ENCODE assay signal across 26 cellular contexts in genomic region chr1:29836626-29837305, GRCh38.
DNase-seq lines count a peak whose midpoint lies in the region; ATAC-seq, FAIRE-seq and TF ChIP-seq lines count a peak whose summit lies in the region.
"Had no signal": no experiment of that assay in that cellular context is flagged by ENCODE, and none has a peak within 500 bp of the region (broad histone marks: within the 10 kb centered on the region; RNA-seq: fewer than 3 reads in every experiment).

No MANE protein-coding gene starts in this region.

- H3K9me3 ChIP-seq in right atrium auricular region: peaks cover 0 to 1% of the 10 kb centered on the region in 2 donors
- H3K9me3 ChIP-seq in heart right ventricle: peaks cover 0 to 11% (median 0%) of the 10 kb centered on the region in 11 donors
- H3K9me3 ChIP-seq in small intestine (ENCODE audit: control insufficient read depth, low read depth): no peaks in the 10 kb centered on the region
- H3K9me3 ChIP-seq: MG63 had no signal

- DNase-seq in right atrium auricular region (ENCODE audit: low spot score): peak; percentile 44
- DNase-seq in heart right ventricle: no peak
- peak; percentile 27 for DNase-seq in activated CD8-positive, alpha-beta memory T cell treated with anti-CD3 and anti-CD28 coated beads, Interleukin-2, amount 10 ng/mL, durations not matched to agents 7 days and 5 days
- DNase-seq in left kidney (ENCODE audit: low read depth, low spot score): peak; percentile 47
- no peak for DNase-seq in stimulated activated effector memory CD8-positive, alpha-beta T cell treated with anti-CD3 and anti-CD28 coated beads, Interleukin-12 subunit alpha, Interleukin-12 subunit beta, amount 100 ng/mL, for 72 hours (ENCODE audit: low spot score in 2 of 2)
- DNase-seq in activated effector memory CD4-positive, alpha-beta T cell treated with anti-CD3 and anti-CD28 coated beads, Interleukin-2, amount 50 U/mL, for 16 hours: no peak
- DNase-seq in COLO829 (ENCODE audit: low spot score): no peak
- no peak for DNase-seq in small intestine
- DNase-seq: Calu3; CD4-positive, alpha-beta memory T cell; DMS53; H7; Karpas-422; MG63; NCI-H1092 treated with DMSO at 0.1 percent for 48 hours; NCI-H146; NCI-H2029 treated with DMSO at 0.1 percent for 48 hours; NCI-H2171 treated with DMSO at 0.1 percent for 48 hours; NCI-H82; PC-3; RPMI8226; SHP77 treated with DMSO at 0.1 percent for 48 hours had no signal

- H3K4me1 ChIP-seq in right atrium auricular region (no peaks in the 10 kb centered on the region), heart right ventricle (no peaks in the 10 kb centered on the region), small intestine (ENCODE audit: control insufficient read depth in 2 of 2, insufficient read depth in 1 of 2, low read depth in 1 of 2, low read length in 1 of 2) (no peaks in the 10 kb centered on the region)
- H3K4me1 ChIP-seq: A549 had no signal

- FAIRE-seq in small intestine (lab: Jason Lieb, UNC): no peak
- FAIRE-seq: A549, GM12891 had no signal

- H3K36me3 ChIP-seq in right atrium auricular region (no peaks in the 10 kb centered on the region), heart right ventricle (no peaks in the 10 kb centered on the region), small intestine (ENCODE audit: control insufficient read depth in 2 of 2, insufficient read depth in 2 of 2, low read length in 2 of 2) (no peaks in the 10 kb centered on the region)
- H3K36me3 ChIP-seq: MG63 had no signal

- CTCF ChIA-PET in activated CD8-positive, alpha-beta memory T cell treated with anti-CD3 and anti-CD28 coated beads, Interleukin-2, amount 10 ng/mL, durations not matched to agents 7 days and 5 days (lab: Charles Lee): no interaction called here

- TF ChIP-seq CTCF in right atrium auricular region (IDR thresholded peaks at IDR 0.05) (no peak), heart right ventricle (IDR thresholded peaks at IDR 0.05) (no peak)

- H3K4me3 ChIP-seq in right atrium auricular region: no peak overlapping the region
- no peak overlapping the region for H3K4me3 ChIP-seq in heart right ventricle
- H3K4me3 ChIP-seq in small intestine (ENCODE audit: low read depth in 1 of 2, low read length in 2 of 2): no peak overlapping the region
- H3K4me3 ChIP-seq: A549, MG63 had no signal

- H3K27ac ChIP-seq in right atrium auricular region (no peak overlapping the region), heart right ventricle (no peak overlapping the region), small intestine (ENCODE audit: low read depth in 1 of 2, low read length in 1 of 2) (no peak overlapping the region)
- H3K27ac ChIP-seq: A549 had no signal

- peaks cover 3% of the 10 kb centered on the region for H3K27me3 Mint-ChIP-seq in activated CD8-positive, alpha-beta memory T cell treated with anti-CD3 and anti-CD28 coated beads, Interleukin-2, amount 10 ng/mL, durations not matched to agents 7 days and 5 days

- intact Hi-C loops in heart right ventricle (cut with DNase I): no loop called here

- H3K4me3 Mint-ChIP-seq in activated CD8-positive, alpha-beta memory T cell treated with anti-CD3 and anti-CD28 coated beads, Interleukin-2, amount 10 ng/mL, durations not matched to agents 7 days and 5 days: no peak overlapping the region
- H3K4me3 Mint-ChIP-seq in stimulated activated effector memory CD8-positive, alpha-beta T cell treated with anti-CD3 and anti-CD28 coated beads, Interleukin-12 subunit alpha, Interleukin-12 subunit beta, amount 100 ng/mL, for 72 hours: no peak overlapping the region
- H3K4me3 Mint-ChIP-seq: CD4-positive, alpha-beta memory T cell; IgD-negative memory B cell had no signal

- ATAC-seq in heart right ventricle: no peak
- ATAC-seq in activated CD8-positive, alpha-beta memory T cell treated with anti-CD3 and anti-CD28 coated beads, Interleukin-2, amount 10 ng/mL, durations not matched to agents 7 days and 5 days: no peak
- ATAC-seq in stimulated activated effector memory CD8-positive, alpha-beta T cell treated with anti-CD3 and anti-CD28 coated beads, Interleukin-12 subunit alpha, Interleukin-12 subunit beta, amount 100 ng/mL, for 72 hours: peak; percentile 33
- ATAC-seq: A549, PC-3, SK-N-SH treated with all-trans-retinoic acid at 6 μM for 48 hours had no signal

- peaks cover 3% of the 10 kb centered on the region for H3K9me3 Mint-ChIP-seq in activated CD8-positive, alpha-beta memory T cell treated with anti-CD3 and anti-CD28 coated beads, Interleukin-2, amount 10 ng/mL, durations not matched to agents 7 days and 5 days (ENCODE audit: low read depth)
- H3K9me3 Mint-ChIP-seq in stimulated activated effector memory CD8-positive, alpha-beta T cell treated with anti-CD3 and anti-CD28 coated beads, Interleukin-12 subunit alpha, Interleukin-12 subunit beta, amount 100 ng/mL, for 72 hours: peaks cover 5% of the 10 kb centered on the region

- WGBS in heart right ventricle, 2 donors: 49 to 67% methylated on average over 8 of the region's 8 CpGs
- WGBS in small intestine, 3 donors: 65 to 75% (median 66%) methylated on average over 8 of the region's 8 CpGs

- H3K4me1 Mint-ChIP-seq in activated CD8-positive, alpha-beta memory T cell treated with anti-CD3 and anti-CD28 coated beads, Interleukin-2, amount 10 ng/mL, durations not matched to agents 7 days and 5 days: no peaks in the 10 kb centered on the region
- H3K4me1 Mint-ChIP-seq in stimulated activated effector memory CD8-positive, alpha-beta T cell treated with anti-CD3 and anti-CD28 coated beads, Interleukin-12 subunit alpha, Interleukin-12 subunit beta, amount 100 ng/mL, for 72 hours: no peaks in the 10 kb centered on the region
- H3K4me1 Mint-ChIP-seq: CD4-positive, alpha-beta memory T cell; IgD-negative memory B cell had no signal

- no peak overlapping the region for H3K27ac Mint-ChIP-seq in activated CD8-positive, alpha-beta memory T cell treated with anti-CD3 and anti-CD28 coated beads, Interleukin-2, amount 10 ng/mL, durations not matched to agents 7 days and 5 days
- H3K27ac Mint-ChIP-seq in stimulated activated effector memory CD8-positive, alpha-beta T cell treated with anti-CD3 and anti-CD28 coated beads, Interleukin-12 subunit alpha, Interleukin-12 subunit beta, amount 100 ng/mL, for 72 hours: no peak overlapping the region
- H3K27ac Mint-ChIP-seq: CD4-positive, alpha-beta memory T cell; IgD-negative memory B cell had no signal

- H3K27me3 ChIP-seq in right atrium auricular region (no peaks in the 10 kb centered on the region), heart right ventricle (peaks cover 0 to 21% (median 5%) of the 10 kb centered on the region in 7 donors), small intestine (ENCODE audit: control insufficient read depth in 2 of 2, insufficient read depth in 2 of 2, low read length in 2 of 2) (no peaks in the 10 kb centered on the region)
- H3K27me3 ChIP-seq: MG63 had no signal

- H3K36me3 Mint-ChIP-seq in activated CD8-positive, alpha-beta memory T cell treated with anti-CD3 and anti-CD28 coated beads, Interleukin-2, amount 10 ng/mL, durations not matched to agents 7 days and 5 days: no peaks in the 10 kb centered on the region
- H3K36me3 Mint-ChIP-seq in stimulated activated effector memory CD8-positive, alpha-beta T cell treated with anti-CD3 and anti-CD28 coated beads, Interleukin-12 subunit alpha, Interleukin-12 subunit beta, amount 100 ng/mL, for 72 hours: no peaks in the 10 kb centered on the region
- H3K36me3 Mint-ChIP-seq: CD4-positive, alpha-beta memory T cell; IgD-negative memory B cell had no signal

Comparison
In these comparisons a context has a peak if more than half of its experiments do, and no peak if none do; other contexts are left out.
1. DNase-seq: peak in right atrium auricular region (single experiment), activated CD8-positive, alpha-beta memory T cell treated with anti-CD3 and anti-CD28 coated beads, Interleukin-2, amount 10 ng/mL, durations not matched to agents 7 days and 5 days (single experiment) and left kidney (single experiment); none in heart right ventricle (0 of 2), stimulated activated effector memory CD8-positive, alpha-beta T cell treated with anti-CD3 and anti-CD28 coated beads, Interleukin-12 subunit alpha, Interleukin-12 subunit beta, amount 100 ng/mL, for 72 hours (0 of 2), activated effector memory CD4-positive, alpha-beta T cell treated with anti-CD3 and anti-CD28 coated beads, Interleukin-2, amount 50 U/mL, for 16 hours (single experiment), COLO829 (single experiment) and small intestine (single experiment).